In the genomic region with DNA sequence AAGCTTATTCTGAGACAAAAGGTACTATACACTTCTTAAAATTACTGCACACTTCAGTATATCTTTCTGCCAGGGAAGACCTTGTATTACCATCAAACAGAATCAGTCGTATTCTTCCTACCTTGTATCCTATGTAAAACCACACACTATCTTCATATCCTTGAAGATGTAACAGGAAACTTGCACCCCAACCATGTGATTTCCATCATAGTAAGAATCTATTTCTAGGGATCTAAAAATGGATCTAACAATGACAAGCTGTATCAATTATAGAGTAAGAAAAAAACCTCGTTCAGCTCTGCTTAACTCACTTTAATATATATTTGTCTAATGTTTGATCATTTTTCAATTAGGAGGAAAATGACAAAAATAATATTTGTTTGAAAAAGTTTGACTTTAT, we compare ENCODE assay signal across 17 cellular contexts.
"Had no signal": no experiment of that assay in that cellular context is flagged by ENCODE, and none has a peak within 500 bp of the region (broad histone marks: within the 10 kb centered on the region; RNA-seq: fewer than 3 reads in every experiment).

No MANE protein-coding gene starts in this region.

- H3K27me3 ChIP-seq: esophagus muscularis mucosa, gastroesophageal sphincter, ovary had no signal

- H3K4me3 ChIP-seq: esophagus muscularis mucosa, gastroesophageal sphincter, left ventricle myocardium inferior, lower lobe of right lung, ovary had no signal

- DNase-seq: effector memory CD8-positive, alpha-beta T cell; glutamatergic neuron; immature natural killer cell; left cardiac atrium; left ventricle myocardium inferior; lower lobe of right lung; natural killer cell; nucleus accumbens; ovary; right cardiac atrium; stimulated activated CD4-positive, alpha-beta T cell treated with anti-CD3 and anti-CD28 coated beads, Interleukin-4, amount 100 ng/mL, for 1 hour; stimulated activated naive CD4-positive, alpha-beta T cell; trophoblast cell had no signal

- FAIRE-seq: keratinocyte had no signal

- H3K27ac ChIP-seq: epithelial cell of prostate, esophagus muscularis mucosa, gastroesophageal sphincter, left ventricle myocardium inferior, lower lobe of right lung, ovary had no signal

- H3K9me3 ChIP-seq: esophagus muscularis mucosa, gastroesophageal sphincter, left ventricle myocardium inferior, lower lobe of right lung, ovary had no signal

- H3K4me1 ChIP-seq: esophagus muscularis mucosa, gastroesophageal sphincter, lower lobe of right lung had no signal

- H3K36me3 ChIP-seq: esophagus muscularis mucosa, gastroesophageal sphincter, left ventricle myocardium inferior, lower lobe of right lung, ovary had no signal
